35 cellular contexts compared by ENCODE assay signal in the genomic region with DNA sequence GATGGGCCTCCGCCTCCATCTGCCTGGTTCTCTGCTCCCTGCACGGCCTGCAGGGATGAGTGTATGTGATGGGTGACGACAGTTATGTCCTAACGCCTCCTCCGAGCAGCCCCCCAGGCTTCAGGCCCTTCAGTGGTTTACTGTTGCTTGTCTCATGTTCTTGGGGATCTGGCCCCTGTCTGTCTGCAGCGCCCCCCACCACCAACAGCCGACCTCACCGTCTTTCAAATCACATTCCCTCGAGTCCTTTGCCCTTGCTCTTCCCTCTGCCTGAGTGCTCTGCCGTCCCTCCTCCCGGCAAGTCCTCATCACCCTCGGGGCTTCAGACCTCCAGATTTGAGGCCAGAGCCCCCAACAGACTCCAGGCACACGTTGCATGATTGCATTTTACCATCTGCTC. TPM values are rescaled to one million over a fixed set of nuclear protein-coding genes. Genes with fewer than 3 reads are reported as not detected.
"Had no signal": no experiment of that assay in that cellular context is flagged by ENCODE, and none has a peak within 500 bp of the region (broad histone marks: within the 10 kb centered on the region; RNA-seq: fewer than 3 reads in every experiment).

No MANE protein-coding gene starts in this region.

- H3K27ac Mint-ChIP-seq: mesothelial cell of epicardium, nephron progenitor cell had no signal

- H3K4me3 ChIP-seq: gastroesophageal sphincter, heart right ventricle, left lung, psoas muscle, skin epidermis, stomach, thyroid gland had no signal

- H3K4me1 Mint-ChIP-seq: mesothelial cell of epicardium, nephron progenitor cell had no signal

- H3K27ac ChIP-seq: epithelial cell of prostate, gastroesophageal sphincter, heart right ventricle, left lung, psoas muscle, skin epidermis, stomach, thyroid gland had no signal

- H3K27me3 Mint-ChIP-seq: naive thymus-derived CD8-positive, alpha-beta T cell had no signal

- H3K9me3 Mint-ChIP-seq: mesothelial cell of epicardium; naive thymus-derived CD8-positive, alpha-beta T cell; nephron progenitor cell had no signal

- H3K9me3 ChIP-seq: gastroesophageal sphincter, heart right ventricle, left lung, psoas muscle, stomach, thyroid gland had no signal

- ATAC-seq: esophagus mucosa; gastroesophageal sphincter; heart right ventricle; left cardiac atrium; left lung; naive thymus-derived CD8-positive, alpha-beta T cell; psoas muscle; right cardiac atrium had no signal

- H3K27me3 ChIP-seq: gastroesophageal sphincter, heart right ventricle, left lung, stomach, thyroid gland had no signal

- H3K4me1 ChIP-seq: gastroesophageal sphincter, psoas muscle, stomach, thyroid gland had no signal

- FAIRE-seq: islet of Langerhans had no signal

- H3K4me3 Mint-ChIP-seq: mesothelial cell of epicardium; naive thymus-derived CD8-positive, alpha-beta T cell; nephron progenitor cell had no signal

- DNase-seq: cortex of kidney; foreskin fibroblast; heart right ventricle; hippocampal formation; left cardiac atrium; left lung; mesenchymal stem cell; naive thymus-derived CD8-positive, alpha-beta T cell; nephron progenitor cell; nucleus accumbens; psoas muscle; right cardiac atrium; stimulated activated CD4-positive, alpha-beta T cell treated with anti-CD3 and anti-CD28 coated beads, Interleukin-15, amount 100 ng/mL, for 24 hours; stimulated activated CD4-positive, alpha-beta T cell treated with anti-CD3 and anti-CD28 coated beads, Interleukin-4, amount 100 ng/mL, for 1 hour; stimulated activated CD8-positive, alpha-beta memory T cell treated with anti-CD3 and anti-CD28 coated beads, Interleukin-4, amount 100 ng/mL, for 48 hours; stimulated activated naive CD4-positive, alpha-beta T cell treated with Interleukin-2 at 50 U/mL for 16 hours; stomach; thyroid gland; trophoblast cell had no signal

RNA-seq across cellular contexts. Expression of a gene that starts 49.4 kb away (rescaled TPM):
- total RNA-seq: dermis microvascular lymphatic vessel endothelial cell; esophagus mucosa; gastroesophageal sphincter; kidney epithelial cell; left cardiac atrium; left lung; lower leg skin; lung microvascular endothelial cell; mesothelial cell of epicardium; mucosa of gallbladder; naive thymus-derived CD8-positive, alpha-beta T cell; osteocyte; psoas muscle; renal cortical epithelial cell; right cardiac atrium; stomach; subcutaneous adipose tissue; temporal lobe; thyroid gland; ureter had no signal
- polyA plus RNA-seq: heart right ventricle; naive thymus-derived CD8-positive, alpha-beta T cell; psoas muscle; right cardiac atrium; stomach had no signal
